In genomic region chr1:56501888-56502287, GRCh38 we compare ENCODE assay signal across 19 cellular contexts.
DNase-seq lines count a peak whose midpoint lies in the region; ATAC-seq, FAIRE-seq and TF ChIP-seq lines count a peak whose summit lies in the region.
"Had no signal": no experiment of that assay in that cellular context is flagged by ENCODE, and none has a peak within 500 bp of the region (broad histone marks: within the 10 kb centered on the region; RNA-seq: fewer than 3 reads in every experiment).

No MANE protein-coding gene starts in this region.

- H2BK20ac ChIP-seq in IMR-90 (ENCODE audit: low read depth, low read length) (no peak overlapping the region), H1 (ENCODE audit: low read length) (no peak overlapping the region; the same call in 1 of the 2 replicates)

- no peak overlapping the region for H3K4ac ChIP-seq in IMR-90 (ENCODE audit: low read depth, low read length)
- no peak overlapping the region for H3K4ac ChIP-seq in H1 (replicated peaks; ENCODE audit: insufficient read length, low read depth, low read length)

- BruUV-seq in IMR-90 (replicated peaks; lab: Mats Ljungman, UMichigan): no TSS peak
- TSS peak; percentile 1 for BruUV-seq in HepG2 (replicated peaks; lab: Mats Ljungman, UMichigan)

- H3K9me3 ChIP-seq in IMR-90 (ENCODE audit: control insufficient read depth, insufficient read depth, low read length): no peaks in the 10 kb centered on the region
- no peaks in the 10 kb centered on the region for H3K9me3 ChIP-seq in H1 (ENCODE audit: insufficient read depth in 2 of 2, low read depth in 1 of 2, low read length in 1 of 2)
- no peaks in the 10 kb centered on the region for H3K9me3 ChIP-seq in HepG2 (ENCODE audit: low read length)
- H3K9me3 ChIP-seq in subcutaneous abdominal adipose tissue (ENCODE audit: control insufficient read depth in 5 of 5, low read length in 5 of 5): no peaks in the 10 kb centered on the region

- H3K14ac ChIP-seq in IMR-90 (replicated peaks; ENCODE audit: low read depth, low read length): no peak overlapping the region
- H3K14ac ChIP-seq in H1 (ENCODE audit: insufficient read length): no peak overlapping the region

- ATAC-seq in IMR-90 (ENCODE audit: low read depth): no peak
- ATAC-seq in HepG2: no peak
- no peak for ATAC-seq in GM18502 (IDR thresholded peaks at IDR 0.05; ENCODE audit: poor library complexity, unreplicated experiment)
- ATAC-seq: Panc1, SK-N-SH treated with all-trans-retinoic acid at 6 μM for 48 hours had no signal

- H3K56ac ChIP-seq in IMR-90 (ENCODE audit: extremely low read depth, insufficient read depth, low read length) (no peak overlapping the region), H1 (replicated peaks; ENCODE audit: insufficient read length, low read depth, low read length) (no peak overlapping the region)

- FAIRE-seq in H1 (lab: Jason Lieb, UNC) (no peak), HepG2 (lab: Jason Lieb, UNC) (no peak)

- H4K8ac ChIP-seq in IMR-90 (ENCODE audit: low read depth in 2 of 2, low read length in 2 of 2): no peak overlapping the region
- no peak overlapping the region for H4K8ac ChIP-seq in H1 (ENCODE audit: extremely low read depth, insufficient read depth, low read length)

- no peaks in the 10 kb centered on the region for H3K27me3 ChIP-seq in IMR-90 (ENCODE audit: control insufficient read depth, insufficient read depth, low read length)
- H3K27me3 ChIP-seq in H1 (replicated peaks in 1 of 4; ENCODE audit: control insufficient read depth in 3 of 4, extremely low read depth in 1 of 4, insufficient read depth in 3 of 4, low read length in 3 of 4): no peaks in the 10 kb centered on the region
- no peaks in the 10 kb centered on the region for H3K27me3 ChIP-seq in HepG2 (ENCODE audit: control insufficient read depth in 1 of 2, insufficient read depth in 2 of 2, low read length in 2 of 2)
- no peaks in the 10 kb centered on the region for H3K27me3 ChIP-seq in subcutaneous abdominal adipose tissue (ENCODE audit: control insufficient read depth in 5 of 5, insufficient read depth in 4 of 5, low read length in 5 of 5)

- H3K4me3 ChIP-seq in IMR-90 (ENCODE audit: insufficient read depth, low read depth, low read length) (no peak overlapping the region), H1 (ENCODE audit: extremely low read depth in 1 of 4, insufficient read depth in 2 of 4, low read depth in 3 of 4, low read length in 4 of 4) (no peak overlapping the region), HepG2 (replicated peaks in 1 of 3; ENCODE audit: insufficient read depth in 1 of 3, low read depth in 2 of 3, low read length in 3 of 3) (no peak overlapping the region), subcutaneous abdominal adipose tissue (ENCODE audit: low read depth in 1 of 5, low read length in 5 of 5) (no peak overlapping the region)

- no peak overlapping the region for H2BK120ac ChIP-seq in IMR-90 (ENCODE audit: low read depth, low read length)
- H2BK120ac ChIP-seq in H1 (replicated peaks; ENCODE audit: low read depth, low read length): no peak overlapping the region

- no peak for TF ChIP-seq CTCF in IMR-90 (conservative IDR thresholded peaks at IDR 0.05; ENCODE audit: low read depth, low read length)
- no peak for TF ChIP-seq CTCF in H1 (IDR thresholded peaks at IDR 0.05; ENCODE audit: control extremely low read depth in 1 of 3, insufficient read depth in 1 of 3, low read depth in 1 of 3, low read length in 3 of 3)
- no peak for TF ChIP-seq CTCF in HepG2 (CRISPR knock-in tag; IDR thresholded peaks at IDR 0.05)

- H3K4me2 ChIP-seq in IMR-90 (ENCODE audit: low read depth, low read length) (no peak overlapping the region), H1 (ENCODE audit: insufficient read depth in 1 of 2, low read depth in 2 of 2, low read length in 2 of 2) (no peak overlapping the region), HepG2 (ENCODE audit: low read depth, low read length) (no peak overlapping the region)
- H3K4me2 ChIP-seq: KMS-11 had no signal

- peaks cover 12% of the 10 kb centered on the region for H3K9me1 ChIP-seq in IMR-90 (ENCODE audit: insufficient read depth, low read length)

- H3K4me1 ChIP-seq in IMR-90 (ENCODE audit: control insufficient read depth, insufficient read depth, low read length) (peaks cover 5% of the 10 kb centered on the region; the same call in 1 of the 2 replicates), H1 (replicated peaks in 1 of 4; ENCODE audit: control insufficient read depth in 3 of 4, insufficient read depth in 4 of 4, low read length in 3 of 4) (no peaks in the 10 kb centered on the region; a peak in 1 of 7 replicates), HepG2 (ENCODE audit: insufficient read depth, low read length) (peaks cover 90% of the 10 kb centered on the region), subcutaneous abdominal adipose tissue (ENCODE audit: control insufficient read depth in 5 of 5, insufficient read depth in 5 of 5, low read length in 5 of 5) (peaks cover 1 to 41% (median 10%) of the 10 kb centered on the region in 5 donors)

- H2AFZ ChIP-seq in IMR-90 (replicated peaks; ENCODE audit: low read length, poor library complexity) (no peak overlapping the region), H1 (ENCODE audit: low read length) (no peak overlapping the region), HepG2 (ENCODE audit: low read length) (no peak overlapping the region)

- no peak for TF ChIP-seq EP300 in H1 (IDR thresholded peaks at IDR 0.05; ENCODE audit: borderline replicate concordance in 1 of 2, low read depth in 2 of 2, low read length in 2 of 2)
- TF ChIP-seq EP300 in HepG2 (IDR thresholded peaks at IDR 0.05; ENCODE audit: low read depth in 2 of 2, low read length in 2 of 2): no peak
- TF ChIP-seq EP300 in HepG2 (CRISPR knock-in tag; IDR thresholded peaks at IDR 0.05; ENCODE audit: borderline replicate concordance): no peak

- DNase-seq in IMR-90: no peak
- DNase-seq in H1 (ENCODE audit: low read depth in 1 of 2, low spot score in 2 of 2): no peak
- DNase-seq in HepG2 (ENCODE audit: low spot score): no peak
- no peak for DNase-seq in NK-92 (lab: John Stamatoyannopoulos, UW; ENCODE audit: unreplicated experiment)
- DNase-seq in NCI-H146 treated with DMSO at 0.1 percent for 48 hours (lab: John Stamatoyannopoulos, UW; ENCODE audit: unreplicated experiment): no peak
- DNase-seq: Calu3; CD4-positive, CD25-positive, alpha-beta regulatory T cell; DMS79; NCI-H1092 treated with DMSO at 0.1 percent for 48 hours; NCI-H1694 treated with DMSO at 0.1 percent for 48 hours; NCI-H2107; NCI-H2227 treated with DMSO at 0.1 percent for 48 hours; NCI-H524 treated with DMSO at 0.1 percent for 48 hours; SHP77 treated with DMSO at 0.1 percent for 48 hours had no signal

- peaks cover 39 to 52% of the 10 kb centered on the region in 2 experiments for H3K79me1 ChIP-seq in IMR-90 (ENCODE audit: low read depth in 1 of 2, low read length in 2 of 2)
- peaks cover 9% of the 10 kb centered on the region for H3K79me1 ChIP-seq in H1 (ENCODE audit: low read depth, low read length)

- H2BK15ac ChIP-seq in IMR-90 (ENCODE audit: low read depth, low read length) (no peak overlapping the region), H1 (ENCODE audit: low read length) (no peak overlapping the region)

- H4K5ac ChIP-seq in IMR-90 (ENCODE audit: low read depth, low read length) (no peak overlapping the region), H1 (ENCODE audit: insufficient read length, low read depth, low read length) (no peak overlapping the region)

- peaks cover 5% of the 10 kb centered on the region for H4K20me1 ChIP-seq in IMR-90 (ENCODE audit: insufficient read depth, low read length)
- H4K20me1 ChIP-seq in H1 (replicated peaks in 1 of 2; ENCODE audit: control insufficient read depth in 1 of 2, insufficient read depth in 2 of 2, low read length in 2 of 2): peaks cover 0 to 5% of the 10 kb centered on the region in 2 experiments
- no peaks in the 10 kb centered on the region for H4K20me1 ChIP-seq in HepG2 (ENCODE audit: insufficient read depth, low read length)

- no peak overlapping the region for H2AK9ac ChIP-seq in IMR-90 (replicated peaks; ENCODE audit: low read depth, low read length, poor library complexity)

- POLR2A ChIA-PET in IMR-90 (lab: Charles Lee; ENCODE audit: unreplicated experiment): no interaction called here
- POLR2A ChIA-PET in H1 (lab: Charles Lee; ENCODE audit: partially characterized antibody): interaction anchor here (1.6 kb wide), 1 partner anchor 76 kb away, joined by 5 read pairs; no protein-coding TSS in a partner anchor
- POLR2A ChIA-PET in HepG2 (lab: Yijun Ruan, JAX): interaction anchor here (0.8 to 1.6 kb wide), 2 partner anchors 75 to 87 kb away, joined by 3 to 4 read pairs; no protein-coding TSS in a partner anchor

- peaks cover 74% of the 10 kb centered on the region for H3K36me3 ChIP-seq in IMR-90 (ENCODE audit: control insufficient read depth, insufficient read depth, low read length)
- H3K36me3 ChIP-seq in H1 (ENCODE audit: control insufficient read depth in 2 of 4, insufficient read depth in 4 of 4, low read length in 3 of 4): peaks cover 6 to 85% (median 25%) of the 10 kb centered on the region in 4 experiments; a peak in 7 of 8 replicates
- H3K36me3 ChIP-seq in HepG2 (replicated peaks in 1 of 2; ENCODE audit: control insufficient read depth in 1 of 2, insufficient read depth in 2 of 2, low read length in 2 of 2): peaks cover 19 to 72% of the 10 kb centered on the region in 2 experiments
- peaks cover 18 to 62% (median 29%) of the 10 kb centered on the region in 5 donors for H3K36me3 ChIP-seq in subcutaneous abdominal adipose tissue (ENCODE audit: control insufficient read depth in 5 of 5, insufficient read depth in 5 of 5, low read length in 5 of 5)

- no peak for TF ChIP-seq RAD21 in IMR-90 (IDR thresholded peaks at IDR 0.05; ENCODE audit: low read length)
- TF ChIP-seq RAD21 in H1 (IDR thresholded peaks at IDR 0.05 in 1 of 2, conservative IDR thresholded peaks at IDR 0.05 in 1 of 2; ENCODE audit: low read depth in 2 of 2, low read length in 2 of 2): no peak
- TF ChIP-seq RAD21 in HepG2 (CRISPR knock-in tag; IDR thresholded peaks at IDR 0.05): no peak

- in situ Hi-C loops in IMR-90 (cut with MboI; ENCODE audit: low sequenced_read_pairs) (no loop called here), HepG2 (cut with HindIII; ENCODE audit: extremely low pct_ligation_motif_present, low pct_unique_long_range_greater_than_20kb) (loop anchor here (10.0 kb wide), 1 partner anchor 307 kb away; no protein-coding TSS in a partner anchor)

- no peak overlapping the region for H3K9ac ChIP-seq in IMR-90 (ENCODE audit: low read depth, low read length)
- H3K9ac ChIP-seq in H1 (replicated peaks in 1 of 4; ENCODE audit: extremely low read depth in 1 of 4, low read depth in 3 of 4, low read length in 3 of 4): no peak overlapping the region
- H3K9ac ChIP-seq in HepG2 (ENCODE audit: insufficient read depth, low read depth, low read length): no peak overlapping the region
- no peak overlapping the region for H3K9ac ChIP-seq in subcutaneous abdominal adipose tissue (ENCODE audit: low read length in 5 of 5)
- H3K9ac ChIP-seq: KMS-11 had no signal

- H2BK12ac ChIP-seq in H1 (ENCODE audit: low read depth, low read length): no peak overlapping the region

- no peak overlapping the region for H3K18ac ChIP-seq in IMR-90 (ENCODE audit: low read depth, low read length)
- no peak overlapping the region for H3K18ac ChIP-seq in H1 (ENCODE audit: extremely low read depth, low read length)

- peaks cover 0 to 49% of the 10 kb centered on the region in 2 experiments; a peak in 3 of 4 replicates for H3K79me2 ChIP-seq in H1 (ENCODE audit: control insufficient read depth in 1 of 2, insufficient read depth in 2 of 2, low read length in 2 of 2)
- H3K79me2 ChIP-seq in HepG2 (ENCODE audit: insufficient read depth, low read length): peaks cover 51% of the 10 kb centered on the region

- H3K23ac ChIP-seq in IMR-90 (ENCODE audit: low read depth, low read length) (no peak overlapping the region), H1 (ENCODE audit: insufficient read length) (no peak overlapping the region)

- TF ChIP-seq POLR2A in IMR-90 (IDR thresholded peaks at IDR 0.05; ENCODE audit: low read depth, low read length): no peak
- no peak for TF ChIP-seq POLR2A in H1 (IDR thresholded peaks at IDR 0.05; ENCODE audit: control extremely low read depth in 1 of 2, low read depth in 2 of 2, low read length in 2 of 2)
- no peak for TF ChIP-seq POLR2A in HepG2 (IDR thresholded peaks at IDR 0.05; ENCODE audit: insufficient read depth in 1 of 2, low read depth in 2 of 2, low read length in 2 of 2)

- no CpG with 5 or more reads among the region's 3 CpGs for WGBS in IMR-90 (ENCODE audit: extremely low coverage in 2 of 2, insufficient read length in 1 of 2), 2 experiments
- WGBS in H1 (ENCODE audit: extremely low coverage in 1 of 2, insufficient coverage in 1 of 2, insufficient read length in 1 of 2, insufficient replicate concordance in 2 of 2, low coverage in 1 of 2, low lambda C conversion rate in 2 of 2, missing lambda C conversion rate in 1 of 2), 2 experiments: 94% methylated on average over 3 of the region's 3 CpGs; no CpG with 5 or more reads in 1 of the 2 experiments
- WGBS in HepG2 (ENCODE audit: low lambda C conversion rate): 100% methylated on average over 3 of the region's 3 CpGs

- dilution Hi-C loops in IMR-90 (cut with HindIII; ENCODE audit: low sequenced_read_pairs, unreplicated experiment): no loop called here

- H2AK5ac ChIP-seq in IMR-90 (ENCODE audit: low read depth, low read length): no peak overlapping the region
- H2AK5ac ChIP-seq in H1 (ENCODE audit: low read depth, low read length): no peak overlapping the region

- H2BK5ac ChIP-seq in IMR-90 (ENCODE audit: low read depth, low read length, poor library complexity, severe bottlenecking) (no peak overlapping the region), H1 (ENCODE audit: low read depth, low read length) (no peak overlapping the region)

- CTCF ChIA-PET in IMR-90 (lab: Yijun Ruan, JAX): no interaction called here
- CTCF ChIA-PET in H1 (lab: Charles Lee; ENCODE audit: partially characterized antibody): interaction anchor here (1.0 kb wide), 1 partner anchor 75 kb away, joined by 3 read pairs; no protein-coding TSS in a partner anchor
- CTCF ChIA-PET in HepG2 (lab: Yijun Ruan, JAX; ENCODE audit: low intra/inter-chr PET ratio, low total read pairs): no interaction called here

- H3K27ac ChIP-seq in IMR-90 (ENCODE audit: insufficient read depth, low read length) (no peak overlapping the region), H1 (ENCODE audit: low read depth, low read length) (no peak overlapping the region), HepG2 (ENCODE audit: extremely low read length, insufficient read depth, low read length) (no peak overlapping the region), subcutaneous abdominal adipose tissue (ENCODE audit: low read depth, low read length) (peak overlapping the region; percentile 19)
- H3K27ac ChIP-seq: KMS-11 had no signal

- H4K91ac ChIP-seq in IMR-90 (ENCODE audit: insufficient read depth, low read depth, low read length) (no peak overlapping the region), H1 (replicated peaks; ENCODE audit: insufficient read length, low read length) (no peak overlapping the region)

- intact Hi-C loops in IMR-90 (cut with micrococcal nuclease) (no loop called here), HepG2 (cut with micrococcal nuclease; ENCODE audit: unreplicated experiment) (loop anchor here (10.0 kb wide), 1 partner anchor 167 kb away; no protein-coding TSS in a partner anchor)

- H3K23me2 ChIP-seq in H1 (ENCODE audit: low read depth, low read length): no peaks in the 10 kb centered on the region
